In the genomic region with DNA sequence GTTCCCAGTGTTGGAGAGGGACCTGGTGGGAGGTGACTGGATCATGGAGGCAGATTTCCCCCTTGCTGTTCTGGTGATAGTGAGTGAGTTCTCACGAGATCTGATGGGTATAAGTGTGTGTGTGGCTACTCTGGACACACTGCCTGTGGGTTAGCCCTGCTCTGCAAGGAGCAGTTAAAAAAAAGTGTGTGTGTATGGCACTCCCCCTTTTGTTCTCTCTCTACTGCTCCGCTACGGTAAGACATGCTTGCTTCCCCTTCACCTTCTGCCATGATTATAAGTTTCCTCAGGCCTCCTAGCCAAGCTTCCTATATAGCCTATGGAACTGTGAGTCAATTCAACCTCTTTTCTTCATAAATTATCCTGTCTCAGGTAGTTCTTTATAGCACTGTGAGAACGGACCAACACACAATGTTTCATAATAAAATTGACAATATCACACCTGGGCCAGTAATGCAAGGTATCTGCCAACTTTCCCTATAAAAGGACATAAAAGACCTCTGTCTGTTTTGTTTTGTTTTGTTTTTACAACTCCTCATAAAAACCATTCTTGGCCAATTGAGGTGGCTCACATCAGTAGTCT, we compare ENCODE assay signal across 1 cellular context.
TF ChIP-seq lines count a peak whose summit lies in the region.

No MANE protein-coding gene starts in this region.

TF ChIP-seq in K562, 482 proteins besides CTCF, POLR2A, EP300 and RAD21 (continued from another document):
- TF ChIP-seq, protein P1, sequence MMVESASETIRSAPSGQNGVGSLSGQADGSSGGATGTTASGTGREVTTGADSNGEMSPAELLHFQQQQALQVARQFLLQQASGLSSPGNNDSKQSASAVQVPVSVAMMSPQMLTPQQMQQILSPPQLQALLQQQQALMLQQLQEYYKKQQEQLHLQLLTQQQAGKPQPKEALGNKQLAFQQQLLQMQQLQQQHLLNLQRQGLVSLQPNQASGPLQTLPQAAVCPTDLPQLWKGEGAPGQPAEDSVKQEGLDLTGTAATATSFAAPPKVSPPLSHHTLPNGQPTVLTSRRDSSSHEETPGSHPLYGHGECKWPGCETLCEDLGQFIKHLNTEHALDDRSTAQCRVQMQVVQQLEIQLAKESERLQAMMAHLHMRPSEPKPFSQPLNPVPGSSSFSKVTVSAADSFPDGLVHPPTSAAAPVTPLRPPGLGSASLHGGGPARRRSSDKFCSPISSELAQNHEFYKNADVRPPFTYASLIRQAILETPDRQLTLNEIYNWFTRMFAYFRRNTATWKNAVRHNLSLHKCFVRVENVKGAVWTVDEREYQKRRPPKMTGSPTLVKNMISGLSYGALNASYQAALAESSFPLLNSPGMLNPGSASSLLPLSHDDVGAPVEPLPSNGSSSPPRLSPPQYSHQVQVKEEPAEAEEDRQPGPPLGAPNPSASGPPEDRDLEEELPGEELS (CRISPR knock-in tag; IDR thresholded peaks at IDR 0.05; ENCODE audit: borderline replicate concordance): 0 out of 2 replicates have a peak, but pooled peaks have one; percentile 50
- TF ChIP-seq, protein P2, sequence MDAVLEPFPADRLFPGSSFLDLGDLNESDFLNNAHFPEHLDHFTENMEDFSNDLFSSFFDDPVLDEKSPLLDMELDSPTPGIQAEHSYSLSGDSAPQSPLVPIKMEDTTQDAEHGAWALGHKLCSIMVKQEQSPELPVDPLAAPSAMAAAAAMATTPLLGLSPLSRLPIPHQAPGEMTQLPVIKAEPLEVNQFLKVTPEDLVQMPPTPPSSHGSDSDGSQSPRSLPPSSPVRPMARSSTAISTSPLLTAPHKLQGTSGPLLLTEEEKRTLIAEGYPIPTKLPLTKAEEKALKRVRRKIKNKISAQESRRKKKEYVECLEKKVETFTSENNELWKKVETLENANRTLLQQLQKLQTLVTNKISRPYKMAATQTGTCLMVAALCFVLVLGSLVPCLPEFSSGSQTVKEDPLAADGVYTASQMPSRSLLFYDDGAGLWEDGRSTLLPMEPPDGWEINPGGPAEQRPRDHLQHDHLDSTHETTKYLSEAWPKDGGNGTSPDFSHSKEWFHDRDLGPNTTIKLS (IDR thresholded peaks at IDR 0.05; ENCODE audit: borderline replicate concordance, low read depth): no peak
- 0 out of 2 replicates have a peak, but pooled peaks have one; percentile 47 for TF ChIP-seq ZNF232 (CRISPR knock-in tag; IDR thresholded peaks at IDR 0.05)
- TF ChIP-seq SMARCC2 (IDR thresholded peaks at IDR 0.05; ENCODE audit: low read depth): no peak
- TF ChIP-seq, protein P3, sequence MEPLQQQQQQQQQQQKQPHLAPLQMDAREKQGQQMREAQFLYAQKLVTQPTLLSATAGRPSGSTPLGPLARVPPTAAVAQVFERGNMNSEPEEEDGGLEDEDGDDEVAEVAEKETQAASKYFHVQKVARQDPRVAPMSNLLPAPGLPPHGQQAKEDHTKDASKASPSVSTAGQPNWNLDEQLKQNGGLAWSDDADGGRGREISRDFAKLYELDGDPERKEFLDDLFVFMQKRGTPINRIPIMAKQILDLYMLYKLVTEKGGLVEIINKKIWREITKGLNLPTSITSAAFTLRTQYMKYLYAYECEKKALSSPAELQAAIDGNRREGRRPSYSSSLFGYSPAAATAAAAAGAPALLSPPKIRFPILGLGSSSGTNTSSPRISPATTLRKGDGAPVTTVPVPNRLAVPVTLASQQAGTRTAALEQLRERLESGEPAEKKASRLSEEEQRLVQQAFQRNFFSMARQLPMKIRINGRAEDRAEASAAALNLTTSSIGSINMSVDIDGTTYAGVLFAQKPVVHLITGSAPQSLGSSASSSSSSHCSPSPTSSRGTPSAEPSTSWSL (CRISPR knock-in tag; IDR thresholded peaks at IDR 0.05; ENCODE audit: borderline replicate concordance): 0 out of 2 replicates have a peak, but pooled peaks have one; percentile 72
- TF ChIP-seq PHB (CRISPR knock-in tag; IDR thresholded peaks at IDR 0.05): no peak
- no peak for TF ChIP-seq CHCHD3 (CRISPR knock-in tag; IDR thresholded peaks at IDR 0.05)
- TF ChIP-seq ZNF197 (CRISPR knock-in tag; IDR thresholded peaks at IDR 0.05; ENCODE audit: low read depth): no peak
- TF ChIP-seq TEAD1 (CRISPR knock-in tag; IDR thresholded peaks at IDR 0.05): no peak
- TF ChIP-seq SRF (CRISPR knock-in tag; IDR thresholded peaks at IDR 0.05): 0 out of 4 replicates have a peak, but pooled peaks of 1 of the 2 experiments have one; percentile 12
- TF ChIP-seq ZNF764 (CRISPR knock-in tag; IDR thresholded peaks at IDR 0.05; ENCODE audit: low read depth): 0 out of 2 replicates have a peak, but pooled peaks have one; percentile 28
